Comparison of ENCODE assay signal across 25 cellular contexts in the genomic region with DNA sequence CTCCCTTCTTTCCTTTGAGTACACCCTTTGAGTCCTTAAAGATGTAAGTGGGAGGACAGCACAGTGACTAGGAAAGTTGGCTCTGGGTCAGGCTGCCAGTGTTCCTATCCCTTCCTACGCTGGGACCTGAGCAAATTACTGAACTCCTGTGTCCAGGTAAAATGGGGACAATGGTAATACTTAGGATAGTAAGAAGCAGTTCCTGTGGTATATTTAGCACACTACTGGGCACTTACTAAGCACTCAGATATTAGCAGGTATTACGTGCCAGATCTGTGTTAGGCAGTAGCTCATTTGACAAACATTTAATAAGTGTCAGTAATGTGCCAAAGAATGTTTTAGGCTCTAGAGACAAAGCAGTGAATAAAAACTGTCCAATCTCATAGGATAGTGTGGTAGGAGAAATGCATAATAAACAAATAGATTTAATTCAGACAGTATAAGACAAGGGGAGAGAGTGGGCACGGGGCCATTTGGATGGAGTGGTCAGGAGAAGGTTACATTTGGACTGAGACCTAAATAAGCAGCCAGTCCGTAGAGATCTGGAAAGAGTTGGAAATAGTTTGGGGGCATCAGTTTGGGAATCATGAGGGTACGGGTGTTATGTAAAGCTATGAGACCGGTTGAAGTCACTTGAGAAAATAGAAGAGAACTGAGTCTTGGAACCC. TPM values are rescaled to one million over a fixed set of nuclear protein-coding genes. Genes with fewer than 3 reads are reported as not detected.
DNase-seq lines count a peak whose midpoint lies in the region; ATAC-seq, FAIRE-seq and TF ChIP-seq lines count a peak whose summit lies in the region.
"Had no signal": no experiment of that assay in that cellular context is flagged by ENCODE, and none has a peak within 500 bp of the region (broad histone marks: within the 10 kb centered on the region; RNA-seq: fewer than 3 reads in every experiment).

No MANE protein-coding gene starts in this region.

- peaks cover 0 to 41% (median 9%) of the 10 kb centered on the region in 9 donors for H3K36me3 ChIP-seq in heart left ventricle

- H3K27me3 ChIP-seq in heart left ventricle = no peaks in the 10 kb centered on the region
- H3K27me3 ChIP-seq: SJSA1 had no signal

- H3K4me3 Mint-ChIP-seq in activated naive CD4-positive, alpha-beta T cell treated with anti-CD3 and anti-CD28 coated beads, Interleukin-2, amount 50 U/mL, for 24 hours = no peak overlapping the region
- H3K4me3 Mint-ChIP-seq in neural crest cell = no peak overlapping the region
- H3K4me3 Mint-ChIP-seq: activated CD8-positive, alpha-beta memory T cell treated with anti-CD3 and anti-CD28 coated beads, Interleukin-2, amount 10 ng/mL, durations not matched to agents 7 days and 5 days had no signal

- TF ChIP-seq POLR2A in GM12891 (IDR thresholded peaks at IDR 0.05; ENCODE audit: low read depth, low read length) = no peak
- TF ChIP-seq POLR2A in heart left ventricle (IDR thresholded peaks at IDR 0.05) = no peak

- no peak for TF ChIP-seq CTCF in heart left ventricle (IDR thresholded peaks at IDR 0.05)
- TF ChIP-seq CTCF in neural crest cell (conservative IDR thresholded peaks at IDR 0.05) = no peak

- WGBS in heart left ventricle, 4 donors = 56 to 66% (median 62%) methylated on average over 6 of the region's 6 CpGs

- peak overlapping the region in 7 of 12 donors; percentile 8 to 71 (median 43) for H3K27ac ChIP-seq in heart left ventricle
- H3K27ac ChIP-seq: parathyroid adenoma, SJSA1 had no signal

- H3K27me3 Mint-ChIP-seq in activated naive CD4-positive, alpha-beta T cell treated with anti-CD3 and anti-CD28 coated beads, Interleukin-2, amount 50 U/mL, for 24 hours = no peaks in the 10 kb centered on the region
- H3K27me3 Mint-ChIP-seq in neural crest cell (ENCODE audit: low read depth) = no peaks in the 10 kb centered on the region
- H3K27me3 Mint-ChIP-seq: activated CD8-positive, alpha-beta memory T cell treated with anti-CD3 and anti-CD28 coated beads, Interleukin-2, amount 10 ng/mL, durations not matched to agents 7 days and 5 days had no signal

- peaks cover 9% of the 10 kb centered on the region for H3K4me1 Mint-ChIP-seq in activated naive CD4-positive, alpha-beta T cell treated with anti-CD3 and anti-CD28 coated beads, Interleukin-2, amount 50 U/mL, for 24 hours
- peaks cover 31% of the 10 kb centered on the region for H3K4me1 Mint-ChIP-seq in neural crest cell

- no peak overlapping the region for H3K4me3 ChIP-seq in heart left ventricle
- H3K4me3 ChIP-seq: SJSA1 had no signal

- H3K36me3 Mint-ChIP-seq in activated naive CD4-positive, alpha-beta T cell treated with anti-CD3 and anti-CD28 coated beads, Interleukin-2, amount 50 U/mL, for 24 hours = peaks cover 35% of the 10 kb centered on the region
- peaks cover 11% of the 10 kb centered on the region for H3K36me3 Mint-ChIP-seq in neural crest cell (ENCODE audit: low read depth)

- DNase-seq in activated naive CD4-positive, alpha-beta T cell treated with anti-CD3 and anti-CD28 coated beads, Interleukin-2, amount 50 U/mL, for 16 hours = no peak
- DNase-seq in GM12891 (ENCODE audit: insufficient read length, low spot score) (no peak), heart left ventricle (peak in 1 of 5 donors; percentile 43), neural crest cell (ENCODE audit: low read depth, low spot score) (no peak), NCI-H1436 (lab: John Stamatoyannopoulos, UW) (no peak), AG08395 (ENCODE audit: low spot score) (no peak)
- DNase-seq: activated CD4-positive, alpha-beta T cell treated with anti-CD3 and anti-CD28 coated beads for 1 hour; activated CD8-positive, alpha-beta memory T cell treated with anti-CD3 and anti-CD28 coated beads, Interleukin-2, amount 10 ng/mL, durations not matched to agents 7 days and 5 days; Caco-2; cerebellar nuclear complex; DND-41; HCEC 1CT; NCI-H1092 treated with DMSO at 0.1 percent for 48 hours; NCI-H1930; NCI-H226; NCI-H774; stimulated activated CD4-positive, alpha-beta T cell treated with anti-CD3 and anti-CD28 coated beads, Interleukin-2, amount 100 ng/mL, for 48 hours; T-helper 1 cell had no signal

- ATAC-seq in heart left ventricle (peak in 3 of 4 donors; percentile 79 to 80 (median 80)), GM18520 (IDR thresholded peaks at IDR 0.05; ENCODE audit: unreplicated experiment) (no peak)
- ATAC-seq: activated CD8-positive, alpha-beta memory T cell treated with anti-CD3 and anti-CD28 coated beads, Interleukin-2, amount 10 ng/mL, durations not matched to agents 7 days and 5 days had no signal

- FAIRE-seq in GM12891 (lab: Jason Lieb, UNC) = peak; percentile 63
- FAIRE-seq: endothelial cell of umbilical vein, GM18507, RCC 7860 had no signal

- H3K9me3 Mint-ChIP-seq in activated naive CD4-positive, alpha-beta T cell treated with anti-CD3 and anti-CD28 coated beads, Interleukin-2, amount 50 U/mL, for 24 hours = no peaks in the 10 kb centered on the region
- H3K9me3 Mint-ChIP-seq in neural crest cell = no peaks in the 10 kb centered on the region

- H3K4me1 ChIP-seq in heart left ventricle = peaks cover 0 to 34% (median 10%) of the 10 kb centered on the region in 12 donors
- H3K4me1 ChIP-seq: Caco-2, parathyroid adenoma, SJSA1 had no signal

- no peaks in the 10 kb centered on the region for H3K9me3 ChIP-seq in heart left ventricle
- H3K9me3 ChIP-seq: Caco-2 had no signal

- intact Hi-C loops in heart left ventricle (cut with DNase I) = no loop called here

- H3K27ac Mint-ChIP-seq in activated naive CD4-positive, alpha-beta T cell treated with anti-CD3 and anti-CD28 coated beads, Interleukin-2, amount 50 U/mL, for 24 hours = peak overlapping the region; percentile 47
- peak overlapping the region; percentile 35 for H3K27ac Mint-ChIP-seq in neural crest cell (ENCODE audit: unreplicated experiment)
- H3K27ac Mint-ChIP-seq: activated CD8-positive, alpha-beta memory T cell treated with anti-CD3 and anti-CD28 coated beads, Interleukin-2, amount 10 ng/mL, durations not matched to agents 7 days and 5 days had no signal

TF ChIP-seq in GM12891, 5 proteins besides CTCF, POLR2A, EP300 and RAD21:
- TF ChIP-seq POU2F2 (IDR thresholded peaks at IDR 0.05; ENCODE audit: low read depth, low read length) = no peak
- no peak for TF ChIP-seq SPI1 (IDR thresholded peaks at IDR 0.05; ENCODE audit: low read depth, low read length)
- TF ChIP-seq POLR2AphosphoS5 (IDR thresholded peaks at IDR 0.05; ENCODE audit: low read depth, low read length) = no peak
- TF ChIP-seq PAX5 (IDR thresholded peaks at IDR 0.05; ENCODE audit: insufficient read depth, low read length, severe bottlenecking) = no peak
- TF ChIP-seq TAF1 (IDR thresholded peaks at IDR 0.05; ENCODE audit: low read depth, low read length) = no peak

RNA-seq across cellular contexts. Expression of a gene that starts 26.2 kb away (rescaled TPM):
- polyA plus RNA-seq in GM12891 (2012; ENCODE audit: low read depth, missing spikeins) = 1.4 TPM
- 1 to 10 TPM in 5 of 9 donors, under 1 TPM in 4; 0.44 to 2.6 (median 1.1) TPM for total RNA-seq in heart left ventricle
- polyA plus RNA-seq in heart left ventricle = 1 to 10 TPM in 1 of 2 donors, under 1 TPM in 1; 0.42 to 1.5 TPM
- 14.3 and 15.7 TPM in 2 replicates for total RNA-seq in neural crest cell

RNA-seq across cellular contexts. Expression of a gene that starts 50.6 kb away (rescaled TPM):
- polyA plus RNA-seq in GM12891 (2012; ENCODE audit: low read depth, missing spikeins) = 122 TPM
- total RNA-seq in heart left ventricle = 10 to 100 TPM in 8 of 9 donors, 1 to 10 TPM in 1; 9.9 to 44.4 (median 12.9) TPM
- 10 to 100 TPM in 1 of 2 donors, 1 to 10 TPM in 1; 8.9 to 24.5 TPM for polyA plus RNA-seq in heart left ventricle
- 25.4 and 26.3 TPM in 2 replicates for total RNA-seq in neural crest cell

RNA-seq across cellular contexts. Expression of a gene that starts 53.0 kb away (rescaled TPM):
- 2.2 TPM for polyA plus RNA-seq in GM12891 (2012; ENCODE audit: low read depth, missing spikeins)
- total RNA-seq in heart left ventricle (1 to 10 TPM in 8 of 9 donors, under 1 TPM in 1; 0.75 to 3.1 (median 2.0) TPM), neural crest cell (6.9 and 8.0 TPM in 2 replicates)
- polyA plus RNA-seq in heart left ventricle = 1 to 10 TPM; 1.4 to 1.7 TPM
